In genomic region chr11:123577081-123577598, GRCh38 we compare ENCODE assay signal across 8 cellular contexts.
A peak's percentile ranks its signal among the peaks of the same experiment; 100 is the strongest.
DNase-seq lines count a peak whose midpoint lies in the region; ATAC-seq and TF ChIP-seq lines count a peak whose summit lies in the region.

No MANE protein-coding gene starts in this region.

- no peaks in the 10 kb centered on the region for H3K36me3 Mint-ChIP-seq in nephron (ENCODE audit: low read depth)

- H3K27ac Mint-ChIP-seq in nephron: no peak overlapping the region
- H3K27ac Mint-ChIP-seq in stimulated activated naive CD8-positive, alpha-beta T cell treated with anti-CD3 and anti-CD28 coated beads, Interleukin-15, amount 100 ng/mL, for 72 hours: no peak overlapping the region

- no peak for TF ChIP-seq POLR2A in esophagus squamous epithelium (IDR thresholded peaks at IDR 0.05)

- 30 to 49% methylated on average over 13 to 29 of the region's 37 CpGs for WGBS in esophagus squamous epithelium, 2 donors

- H3K4me3 Mint-ChIP-seq in nephron: no peak overlapping the region
- H3K4me3 Mint-ChIP-seq in stimulated activated naive CD8-positive, alpha-beta T cell treated with anti-CD3 and anti-CD28 coated beads, Interleukin-15, amount 100 ng/mL, for 72 hours: no peak overlapping the region

- ATAC-seq in HG03103 (IDR thresholded peaks at IDR 0.05; ENCODE audit: low read depth, unreplicated experiment): peak; percentile 51
- ATAC-seq in stimulated activated naive CD8-positive, alpha-beta T cell treated with anti-CD3 and anti-CD28 coated beads, Interleukin-15, amount 100 ng/mL, for 72 hours: peak; percentile 44

- CTCF ChIA-PET in OCI-LY7 (lab: Charles Lee; ENCODE audit: unreplicated experiment): interaction anchor here (1.3 kb wide), 1 partner anchor 9 kb away, joined by 3 read pairs; no protein-coding TSS in a partner anchor

- peak; percentile 94 for TF ChIP-seq CTCF in 22Rv1 (IDR thresholded peaks at IDR 0.05)
- TF ChIP-seq CTCF in GM12873 (IDR thresholded peaks at IDR 0.05; ENCODE audit: insufficient read depth, low read depth, low read length, missing control alignments): peak; percentile 98
- TF ChIP-seq CTCF in OCI-LY7 (conservative IDR thresholded peaks at IDR 0.05; ENCODE audit: low read length): peak; percentile 88
- TF ChIP-seq CTCF in esophagus squamous epithelium (IDR thresholded peaks at IDR 0.05): peak; percentile 73 to 91 (median 82)
- TF ChIP-seq CTCF in nephron (IDR thresholded peaks at IDR 0.05; ENCODE audit: unreplicated experiment in 3 of 3): peak; percentile 88 to 94 (median 93)

- intact Hi-C loops in OCI-LY7 (cut with micrococcal nuclease; ENCODE audit: unreplicated experiment) (loop anchor here (1.0 kb wide), 1 partner anchor 66 kb away; no protein-coding TSS in a partner anchor), esophagus squamous epithelium (cut with DNase I) (no loop called here)

- BruUV-seq in OCI-LY7 (replicated peaks; lab: Mats Ljungman, UMichigan): no TSS peak

- H3K4me1 ChIP-seq in OCI-LY7 (ENCODE audit: insufficient read depth, low read length, poor library complexity, severe bottlenecking): no peaks in the 10 kb centered on the region
- H3K4me1 ChIP-seq in esophagus squamous epithelium: peaks cover 0 to 14% (median 5%) of the 10 kb centered on the region in 3 donors

- H3K4me3 ChIP-seq in OCI-LY7 (ENCODE audit: low read depth, low read length, poor library complexity, severe bottlenecking) (no peak overlapping the region), esophagus squamous epithelium (no peak overlapping the region)

- H4K20me1 ChIP-seq in OCI-LY7 (ENCODE audit: insufficient read depth, low read length): no peaks in the 10 kb centered on the region

- H3K9me3 Mint-ChIP-seq in nephron: no peaks in the 10 kb centered on the region
- no peaks in the 10 kb centered on the region for H3K9me3 Mint-ChIP-seq in stimulated activated naive CD8-positive, alpha-beta T cell treated with anti-CD3 and anti-CD28 coated beads, Interleukin-15, amount 100 ng/mL, for 72 hours

- DNase-seq in OCI-LY7 (ENCODE audit: low spot score): peak; percentile 37
- DNase-seq in activated T-helper 1 cell treated with Interleukin-2 at 50 U/mL for 16 hours (ENCODE audit: low read depth): peak; percentile 25
- no peak for DNase-seq in esophagus squamous epithelium (lab: John Stamatoyannopoulos, UW)
- DNase-seq in stimulated activated naive CD8-positive, alpha-beta T cell treated with anti-CD3 and anti-CD28 coated beads, Interleukin-15, amount 100 ng/mL, for 72 hours: peak; percentile 63 to 65

- no peak overlapping the region for H3K27ac ChIP-seq in 22Rv1
- H3K27ac ChIP-seq in OCI-LY7 (ENCODE audit: low read depth, low read length, poor library complexity, severe bottlenecking): no peak overlapping the region
- H3K27ac ChIP-seq in esophagus squamous epithelium: no peak overlapping the region

- H3K4me1 Mint-ChIP-seq in nephron: peaks cover 31% of the 10 kb centered on the region
- H3K4me1 Mint-ChIP-seq in stimulated activated naive CD8-positive, alpha-beta T cell treated with anti-CD3 and anti-CD28 coated beads, Interleukin-15, amount 100 ng/mL, for 72 hours: peaks cover 24% of the 10 kb centered on the region

- H3K79me2 ChIP-seq in OCI-LY7 (ENCODE audit: insufficient read depth, low read depth, low read length): no peaks in the 10 kb centered on the region

- POLR2A ChIA-PET in OCI-LY7 (lab: Charles Lee): no interaction called here

- peaks cover 0 to 40% (median 0%) of the 10 kb centered on the region in 4 donors for H3K27me3 ChIP-seq in esophagus squamous epithelium

- no peak overlapping the region for H2AFZ ChIP-seq in OCI-LY7 (ENCODE audit: low read length)

- H3K4me2 ChIP-seq in OCI-LY7 (ENCODE audit: low read length): no peak overlapping the region

- H3K27me3 Mint-ChIP-seq in nephron (ENCODE audit: low read depth): peaks cover 30% of the 10 kb centered on the region
- peaks cover 14% of the 10 kb centered on the region for H3K27me3 Mint-ChIP-seq in stimulated activated naive CD8-positive, alpha-beta T cell treated with anti-CD3 and anti-CD28 coated beads, Interleukin-15, amount 100 ng/mL, for 72 hours

- H3K9me3 ChIP-seq in OCI-LY7 (ENCODE audit: low read length): no peaks in the 10 kb centered on the region
- H3K9me3 ChIP-seq in esophagus squamous epithelium: no peaks in the 10 kb centered on the region

- H3K36me3 ChIP-seq in OCI-LY7 (ENCODE audit: insufficient read depth, low read length) (no peaks in the 10 kb centered on the region), esophagus squamous epithelium (no peaks in the 10 kb centered on the region)

- H3K9me2 ChIP-seq in OCI-LY7 (ENCODE audit: insufficient read depth, low read length): no peaks in the 10 kb centered on the region
